23 cellular contexts compared by ENCODE assay signal in genomic region chr3:21955406-21955805, GRCh38.
"Had no signal": no experiment of that assay in that cellular context is flagged by ENCODE, and none has a peak within 500 bp of the region (broad histone marks: within the 10 kb centered on the region; RNA-seq: fewer than 3 reads in every experiment).

No MANE protein-coding gene starts in this region.

- FAIRE-seq: frontal cortex, TTC549 had no signal

- H3K27me3 Mint-ChIP-seq: activated naive CD8-positive, alpha-beta T cell; brain; effector memory CD8-positive, alpha-beta T cell; naive B cell had no signal

- H3K4me1 ChIP-seq: adrenal gland, left ventricle myocardium inferior, right atrium auricular region, spleen, transverse colon had no signal

- H3K4me3 Mint-ChIP-seq: activated naive CD8-positive, alpha-beta T cell; activated T-cell treated with anti-CD3 and anti-CD28 coated beads, Interleukin-2, amount 50 U/mL, for 72 hours; brain; effector memory CD8-positive, alpha-beta T cell; mesothelial cell of epicardium; naive B cell; nephron progenitor cell had no signal

- H3K36me3 ChIP-seq: adrenal gland, left ventricle myocardium inferior, right atrium auricular region, spleen, transverse colon had no signal

- H3K27ac Mint-ChIP-seq: activated naive CD8-positive, alpha-beta T cell; activated T-cell treated with anti-CD3 and anti-CD28 coated beads, Interleukin-2, amount 50 U/mL, for 72 hours; brain; effector memory CD8-positive, alpha-beta T cell; mesothelial cell of epicardium; naive B cell; nephron progenitor cell had no signal

- H3K9me3 ChIP-seq: adrenal gland, left ventricle myocardium inferior, transverse colon had no signal

- DNase-seq: activated CD4-positive, alpha-beta T cell treated with anti-CD3 and anti-CD28 coated beads for 4 hours; activated CD4-positive, alpha-beta T cell treated with anti-CD3 and anti-CD28 coated beads, Interleukin-2, amount 50 U/mL, for 4 hours; activated effector memory CD4-positive, alpha-beta T cell treated with Interleukin-2 at 50 U/mL for 16 hours; activated naive CD4-positive, alpha-beta T cell treated with Interleukin-2 at 50 U/mL for 16 hours; activated T-cell treated with anti-CD3 and anti-CD28 coated beads for 4 hours; activated T-cell treated with anti-CD3 and anti-CD28 coated beads, Interleukin-2, amount 50 U/mL, for 72 hours; adrenal gland; aorta; cortex of kidney; effector memory CD8-positive, alpha-beta T cell; left ventricle myocardium inferior; naive B cell; nephron progenitor cell; spleen; stimulated activated naive CD4-positive, alpha-beta T cell; transverse colon had no signal

- H3K36me3 Mint-ChIP-seq: activated naive CD8-positive, alpha-beta T cell; mesothelial cell of epicardium; naive B cell had no signal

- ATAC-seq: activated T-cell treated with anti-CD3 and anti-CD28 coated beads, Interleukin-2, amount 50 U/mL, for 72 hours; effector memory CD8-positive, alpha-beta T cell had no signal

- H3K4me1 Mint-ChIP-seq: mesothelial cell of epicardium, naive B cell, nephron progenitor cell had no signal

- H3K27ac ChIP-seq: adrenal gland, left ventricle myocardium inferior, right atrium auricular region, spleen, transverse colon, VCaP had no signal

- H3K27me3 ChIP-seq: adrenal gland, right atrium auricular region, spleen, transverse colon had no signal

- H3K4me3 ChIP-seq: adrenal gland, left ventricle myocardium inferior, right atrium auricular region, spleen, transverse colon had no signal
